8 cellular contexts compared by ENCODE assay signal in genomic region chr18:23307567-23308295, GRCh38.
DNase-seq lines count a peak whose midpoint lies in the region; ATAC-seq lines count a peak whose summit lies in the region.

No MANE protein-coding gene starts in this region.

- H3K27ac Mint-ChIP-seq in T-helper 2 cell treated with Interferon-gamma antibody and Interleukin-4, amounts not matched to agents 5 μg/mL and 100 μg/mL, for 36 hours = peak overlapping the region; percentile 90

- H3K4me3 Mint-ChIP-seq in T-helper 2 cell treated with Interferon-gamma antibody and Interleukin-4, amounts not matched to agents 5 μg/mL and 100 μg/mL, for 36 hours = peak overlapping the region; percentile 75

- H3K9me3 Mint-ChIP-seq in T-helper 2 cell treated with Interferon-gamma antibody and Interleukin-4, amounts not matched to agents 5 μg/mL and 100 μg/mL, for 36 hours = no peaks in the 10 kb centered on the region

- H3K27me3 Mint-ChIP-seq in T-helper 2 cell treated with Interferon-gamma antibody and Interleukin-4, amounts not matched to agents 5 μg/mL and 100 μg/mL, for 36 hours (ENCODE audit: low read depth) = no peaks in the 10 kb centered on the region

- H3K4me1 Mint-ChIP-seq in T-helper 2 cell treated with Interferon-gamma antibody and Interleukin-4, amounts not matched to agents 5 μg/mL and 100 μg/mL, for 36 hours (ENCODE audit: low read depth) = peaks cover 40% of the 10 kb centered on the region

- DNase-seq in ELF-1 (ENCODE audit: low read depth, low spot score) = peak; percentile 29
- DNase-seq in HCEC 1CT = peak; percentile 91
- DNase-seq in T-helper 2 cell treated with Interferon-gamma antibody and Interleukin-4, amounts not matched to agents 5 μg/mL and 100 μg/mL, for 36 hours (ENCODE audit: low spot score) = peak; percentile 53
- DNase-seq in islet precursor cell = peak; percentile 82
- DNase-seq in NCI-H2107 (lab: John Stamatoyannopoulos, UW) = no peak

- ATAC-seq in GM21529 (IDR thresholded peaks at IDR 0.05; ENCODE audit: unreplicated experiment) = no peak
- no peak for ATAC-seq in HG02588 (IDR thresholded peaks at IDR 0.05; ENCODE audit: unreplicated experiment)
- ATAC-seq in HG03439 (IDR thresholded peaks at IDR 0.05; ENCODE audit: unreplicated experiment) = no peak

- H3K36me3 Mint-ChIP-seq in T-helper 2 cell treated with Interferon-gamma antibody and Interleukin-4, amounts not matched to agents 5 μg/mL and 100 μg/mL, for 36 hours (ENCODE audit: low read depth) = peaks cover 3% of the 10 kb centered on the region
